ENCODE assay signal across 1 cellular context in genomic region chr2:138504092-138504491, GRCh38.
TF ChIP-seq lines count a peak whose summit lies in the region.

No MANE protein-coding gene starts in this region.

TF ChIP-seq in K562, 482 proteins besides CTCF, POLR2A, EP300 and RAD21:
- TF ChIP-seq ZNF217 (CRISPR knock-in tag; IDR thresholded peaks at IDR 0.05) (no peak), GTF3C2 (IDR thresholded peaks at IDR 0.05; ENCODE audit: borderline replicate concordance, extremely low read depth, insufficient read length) (no peak), ELK3 (CRISPR knock-in tag; IDR thresholded peaks at IDR 0.05) (no peak), HMG20A (CRISPR knock-in tag; conservative IDR thresholded peaks at IDR 0.05) (no peak), ZNF274 (IDR thresholded peaks at IDR 0.05; ENCODE audit: borderline replicate concordance, low read depth, low read length) (no peak)
